In the genomic region with DNA sequence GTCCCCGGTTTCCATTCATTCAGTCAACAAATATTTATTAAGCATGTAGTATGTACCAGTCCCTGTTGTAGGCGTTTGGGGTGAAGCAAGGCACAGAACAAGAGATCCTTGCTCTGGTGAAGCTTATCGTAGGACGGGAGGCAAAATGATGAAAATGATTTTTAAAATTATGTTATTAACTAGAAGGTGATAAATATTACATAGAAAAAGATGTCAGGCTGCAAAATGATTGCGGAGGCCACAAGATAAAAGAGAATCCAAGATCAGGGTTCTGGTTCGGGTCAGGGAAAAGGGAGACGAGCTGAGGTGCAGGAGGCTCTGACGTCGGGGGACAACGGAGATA, we compare ENCODE assay signal across 8 cellular contexts. TPM values are rescaled to one million over a fixed set of nuclear protein-coding genes. Genes with fewer than 3 reads are reported as not detected.
A peak's percentile ranks its signal among the peaks of the same experiment; 100 is the strongest.
DNase-seq lines count a peak whose midpoint lies in the region; ATAC-seq and TF ChIP-seq lines count a peak whose summit lies in the region.

No MANE protein-coding gene starts in this region.

- H3K4me1 ChIP-seq in BLaER1 (peaks cover 47% of the 10 kb centered on the region), Loucy (ENCODE audit: insufficient read depth, low read length, poor library complexity, severe bottlenecking) (peaks cover 32% of the 10 kb centered on the region), ectodermal cell (ENCODE audit: control insufficient read depth, insufficient read depth, low read length) (peaks cover 24% of the 10 kb centered on the region)

- no peaks in the 10 kb centered on the region for H4K20me1 ChIP-seq in BLaER1
- no peaks in the 10 kb centered on the region for H4K20me1 ChIP-seq in Loucy (ENCODE audit: insufficient read depth, low read length, poor library complexity, severe bottlenecking)
- no peaks in the 10 kb centered on the region for H4K20me1 ChIP-seq in neural cell (ENCODE audit: insufficient read depth)

- no peaks in the 10 kb centered on the region for H3F3A ChIP-seq in Loucy (ENCODE audit: low read depth)
- H3F3A ChIP-seq in neural cell (ENCODE audit: insufficient read depth, low read length, poor library complexity, severe bottlenecking), result peaks cover 9% of the 10 kb centered on the region

- no peaks in the 10 kb centered on the region for H3K36me3 ChIP-seq in BLaER1
- H3K36me3 ChIP-seq in Loucy (ENCODE audit: insufficient read depth, low read length), result no peaks in the 10 kb centered on the region
- H3K36me3 ChIP-seq in ectodermal cell (ENCODE audit: control insufficient read depth, insufficient read depth, low read length), result no peaks in the 10 kb centered on the region
- H3K36me3 ChIP-seq in neural cell (ENCODE audit: insufficient read depth, low read length), result no peaks in the 10 kb centered on the region

- H3K9me2 ChIP-seq in Loucy (replicated peaks; ENCODE audit: low read depth, low read length), result no peaks in the 10 kb centered on the region
- H3K9me2 ChIP-seq in neural cell (ENCODE audit: insufficient read depth, low read length), result no peaks in the 10 kb centered on the region

- H2AFZ ChIP-seq in Loucy (ENCODE audit: low read length) (peak overlapping the region; percentile 96), neural cell (ENCODE audit: low read depth, low read length) (peak overlapping the region; percentile 97)

- no peaks in the 10 kb centered on the region for H3K27me3 ChIP-seq in BLaER1
- no peaks in the 10 kb centered on the region for H3K27me3 ChIP-seq in Loucy (ENCODE audit: insufficient read depth, low read length, poor library complexity, severe bottlenecking)
- peaks cover 11% of the 10 kb centered on the region for H3K27me3 ChIP-seq in ectodermal cell (ENCODE audit: control insufficient read depth, insufficient read depth, low read length, poor library complexity, severe bottlenecking)
- peaks cover 13% of the 10 kb centered on the region for H3K27me3 ChIP-seq in neural cell (ENCODE audit: insufficient read depth, low read depth, low read length)

- DNase-seq in SW480 (ENCODE audit: low spot score), result no peak
- no peak for DNase-seq in activated gamma-delta T cell (lab: John Stamatoyannopoulos, UW)

- H3K9me3 ChIP-seq in BLaER1 (no peaks in the 10 kb centered on the region), Loucy (ENCODE audit: insufficient read depth, low read depth, low read length) (no peaks in the 10 kb centered on the region), ectodermal cell (ENCODE audit: control insufficient read depth, low read length) (no peaks in the 10 kb centered on the region), neural cell (ENCODE audit: low read length) (no peaks in the 10 kb centered on the region)

- H3K27ac ChIP-seq in BLaER1, result peak overlapping the region; percentile 62
- H3K27ac ChIP-seq in ectodermal cell (ENCODE audit: insufficient read depth, low read depth, low read length, poor library complexity, severe bottlenecking), result peak overlapping the region; percentile 71
- peak overlapping the region; percentile 89 for H3K27ac ChIP-seq in neural cell (ENCODE audit: low read length)

- TF ChIP-seq CTCF in Loucy (conservative IDR thresholded peaks at IDR 0.05; ENCODE audit: low read length) (no peak), neural cell (IDR thresholded peaks at IDR 0.05; ENCODE audit: poor library complexity, severe bottlenecking) (no peak)

- 8 to 9% methylated on average over 9 to 10 of the region's 10 CpGs for WGBS in ectodermal cell, 2 experiments

- peak overlapping the region; percentile 75 for H3K4me3 ChIP-seq in BLaER1
- peak overlapping the region; percentile 85 for H3K4me3 ChIP-seq in Loucy (ENCODE audit: low read length, poor library complexity, severe bottlenecking)
- H3K4me3 ChIP-seq in ectodermal cell (ENCODE audit: insufficient read depth, low read depth, low read length), result peak overlapping the region; percentile 65
- H3K4me3 ChIP-seq in neural cell (ENCODE audit: low read length), result peak overlapping the region; percentile 90

- no peak for TF ChIP-seq RAD21 in neural cell (conservative IDR thresholded peaks at IDR 0.05)

- no peak for TF ChIP-seq EP300 in neural cell (conservative IDR thresholded peaks at IDR 0.05; ENCODE audit: poor library complexity, severe bottlenecking)

- ATAC-seq in GM21576 (IDR thresholded peaks at IDR 0.05; ENCODE audit: unreplicated experiment), result no peak
- no peak for ATAC-seq in GM21515 (IDR thresholded peaks at IDR 0.05; ENCODE audit: unreplicated experiment)

- no peaks in the 10 kb centered on the region for H3K79me2 ChIP-seq in Loucy (ENCODE audit: insufficient read depth, low read length)
- no peaks in the 10 kb centered on the region for H3K79me2 ChIP-seq in neural cell (replicated peaks; ENCODE audit: insufficient read depth, low read length)

- H3K4me2 ChIP-seq in BLaER1 (peak overlapping the region; percentile 93), Loucy (ENCODE audit: low read depth, low read length, poor library complexity, severe bottlenecking) (peak overlapping the region; percentile 99), neural cell (ENCODE audit: low read length) (peak overlapping the region; percentile 75)

- peak overlapping the region; percentile 75 for H3K9ac ChIP-seq in BLaER1
- H3K9ac ChIP-seq in Loucy (ENCODE audit: low read depth, low read length, poor library complexity, severe bottlenecking), result peak overlapping the region; percentile 66
- peak overlapping the region; percentile 91 for H3K9ac ChIP-seq in neural cell (ENCODE audit: low read length)

TF ChIP-seq in neural cell, 6 proteins besides CTCF, POLR2A, EP300 and RAD21:
- TF ChIP-seq SMC3 (conservative IDR thresholded peaks at IDR 0.05; ENCODE audit: poor library complexity) (peak; percentile 23), MXI1 (conservative IDR thresholded peaks at IDR 0.05; ENCODE audit: poor library complexity, severe bottlenecking) (no peak)

RNA-seq across cellular contexts. Expression of gene CGN, which starts 0.6 kb away (rescaled TPM):
- 21.6 TPM for polyA plus RNA-seq in ectodermal cell (2013, experiment 1 of 4)
- 22.3 TPM for polyA plus RNA-seq in ectodermal cell (2013, experiment 2 of 4)
- polyA plus RNA-seq in ectodermal cell (2013, experiment 3 of 4), result 9.8 TPM
- polyA plus RNA-seq in ectodermal cell (2013, experiment 4 of 4), result 13.0 TPM
- polyA plus RNA-seq in neural cell, result 4.4 and 7.5 TPM in 2 replicates
- polyA minus RNA-seq in neural cell, result 6.6 and 8.3 TPM in 2 replicates

RNA-seq across cellular contexts. Expression of gene TUFT1, which starts 29.5 kb away (rescaled TPM):
- 15.7 TPM for polyA plus RNA-seq in ectodermal cell (2013, experiment 1 of 4)
- 12.1 TPM for polyA plus RNA-seq in ectodermal cell (2013, experiment 2 of 4)
- polyA plus RNA-seq in ectodermal cell (2013, experiment 3 of 4), result 9.7 TPM
- 10.0 TPM for polyA plus RNA-seq in ectodermal cell (2013, experiment 4 of 4)
- 25.5 and 25.8 TPM in 2 replicates for polyA plus RNA-seq in neural cell
- 22.1 and 22.4 TPM in 2 replicates for polyA minus RNA-seq in neural cell

RNA-seq across cellular contexts. Expression of gene POGZ, which starts 51.3 kb away (rescaled TPM):
- polyA plus RNA-seq in ectodermal cell (2013, experiment 1 of 4), result 94.3 TPM
- 116 TPM for polyA plus RNA-seq in ectodermal cell (2013, experiment 2 of 4)
- polyA plus RNA-seq in ectodermal cell (2013, experiment 3 of 4), result 76.5 TPM
- 98.0 TPM for polyA plus RNA-seq in ectodermal cell (2013, experiment 4 of 4)
- 50.2 and 60.8 TPM in 2 replicates for polyA plus RNA-seq in neural cell
- polyA minus RNA-seq in neural cell, result 81.6 and 102 TPM in 2 replicates
